Comparison of ENCODE assay signal across 21 cellular contexts in the genomic region with DNA sequence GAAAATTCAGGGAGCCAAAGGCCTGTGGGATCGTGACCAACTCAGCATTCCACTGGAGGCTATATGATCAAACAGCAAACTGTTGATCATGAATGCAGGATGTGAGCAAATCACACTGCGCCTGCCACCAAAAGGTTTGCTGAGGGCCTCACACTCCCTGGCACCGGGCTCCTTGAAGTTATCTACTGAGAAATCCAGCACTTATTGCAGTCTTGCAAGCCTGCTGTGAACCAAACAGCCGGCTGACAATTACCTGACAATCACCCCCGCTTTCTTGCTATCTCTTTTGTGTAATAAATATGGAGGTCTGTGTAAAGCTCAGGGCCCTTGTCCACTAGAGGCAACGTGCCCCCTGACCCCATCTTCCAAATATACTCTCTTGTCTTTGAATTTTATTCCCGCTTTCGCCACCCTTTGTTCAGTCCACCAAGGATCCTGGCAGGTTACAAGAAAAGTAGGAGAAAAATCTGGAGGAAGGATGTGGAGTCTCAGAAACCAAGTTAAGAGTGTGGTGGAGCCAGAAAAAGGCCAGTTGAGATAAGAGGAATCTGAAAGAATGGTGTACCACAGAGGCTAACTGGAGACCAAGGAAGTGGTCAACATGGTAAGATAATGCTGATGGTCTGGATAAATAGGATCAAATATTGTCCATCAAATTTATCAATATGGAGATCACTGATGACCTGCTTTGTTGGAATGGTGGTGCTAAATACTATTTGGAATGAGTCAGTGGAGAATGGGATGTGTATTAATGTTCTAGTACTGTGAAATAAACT.
DNase-seq lines count a peak whose midpoint lies in the region; ATAC-seq and TF ChIP-seq lines count a peak whose summit lies in the region.
"Had no signal": no experiment of that assay in that cellular context is flagged by ENCODE, and none has a peak within 500 bp of the region (broad histone marks: within the 10 kb centered on the region; RNA-seq: fewer than 3 reads in every experiment).

No MANE protein-coding gene starts in this region.

- H3K27ac Mint-ChIP-seq in natural killer cell, result peak overlapping the region; percentile 1 to 17
- H3K27ac Mint-ChIP-seq in natural killer cell treated with Interleukin-12 subunit alpha and Interleukin-12 subunit beta and Interleukin-15 and Interleukin-18, amount 100 ng/mL, for 72 hours, result no peak overlapping the region
- no peak overlapping the region for H3K27ac Mint-ChIP-seq in activated naive CD4-positive, alpha-beta T cell treated with anti-CD3 and anti-CD28 coated beads, Interleukin-2, amount 10 ng/mL, durations not matched to agents 7 days and 5 days
- H3K27ac Mint-ChIP-seq: activated CD4-positive, alpha-beta T cell treated with anti-CD3 and anti-CD28 coated beads, Interleukin-2, amount 10 ng/mL, durations not matched to agents 24 days and 14 days; T-helper 17 cell had no signal

- H3K4me1 Mint-ChIP-seq in natural killer cell, result peaks cover 25 to 27% of the 10 kb centered on the region in 2 donors
- peaks cover 10 to 17% of the 10 kb centered on the region in 2 donors for H3K4me1 Mint-ChIP-seq in natural killer cell treated with Interleukin-12 subunit alpha and Interleukin-12 subunit beta and Interleukin-15 and Interleukin-18, amount 100 ng/mL, for 72 hours (ENCODE audit: low read depth in 2 of 2)
- no peaks in the 10 kb centered on the region for H3K4me1 Mint-ChIP-seq in activated naive CD4-positive, alpha-beta T cell treated with anti-CD3 and anti-CD28 coated beads, Interleukin-2, amount 10 ng/mL, durations not matched to agents 7 days and 5 days
- H3K4me1 Mint-ChIP-seq: activated CD4-positive, alpha-beta T cell treated with anti-CD3 and anti-CD28 coated beads, Interleukin-2, amount 10 ng/mL, durations not matched to agents 24 days and 14 days; central memory CD8-positive, alpha-beta T cell; neural crest cell; T-helper 17 cell had no signal

- H3K27me3 ChIP-seq in suprapubic skin, result no peaks in the 10 kb centered on the region
- H3K27me3 ChIP-seq: left lung, Peyer's patch, spleen, thyroid gland had no signal

- no peaks in the 10 kb centered on the region for H3K9me3 ChIP-seq in suprapubic skin
- H3K9me3 ChIP-seq: Caco-2, left lung, Peyer's patch, spleen, thyroid gland had no signal

- no peaks in the 10 kb centered on the region for H3K4me1 ChIP-seq in suprapubic skin
- H3K4me1 ChIP-seq: Caco-2, left lung, Peyer's patch, spleen, thyroid gland had no signal

- WGBS in suprapubic skin, result 70% methylated on average over 8 of the region's 8 CpGs

- no peaks in the 10 kb centered on the region for H3K36me3 Mint-ChIP-seq in natural killer cell
- no peaks in the 10 kb centered on the region for H3K36me3 Mint-ChIP-seq in natural killer cell treated with Interleukin-12 subunit alpha and Interleukin-12 subunit beta and Interleukin-15 and Interleukin-18, amount 100 ng/mL, for 72 hours
- H3K36me3 Mint-ChIP-seq in activated naive CD4-positive, alpha-beta T cell treated with anti-CD3 and anti-CD28 coated beads, Interleukin-2, amount 10 ng/mL, durations not matched to agents 7 days and 5 days, result no peaks in the 10 kb centered on the region

- DNase-seq in natural killer cell (no peak), suprapubic skin (ENCODE audit: low spot score in 2 of 2) (no peak), NCI-H345 treated with DMSO at 0.1 percent for 48 hours (lab: John Stamatoyannopoulos, UW; ENCODE audit: unreplicated experiment) (no peak)
- no peak for DNase-seq in natural killer cell treated with Interleukin-12 subunit alpha and Interleukin-12 subunit beta and Interleukin-15 and Interleukin-18, amount 100 ng/mL, for 72 hours (ENCODE audit: low spot score)
- no peak for DNase-seq in activated effector memory CD4-positive, alpha-beta T cell treated with anti-CD3 and anti-CD28 coated beads, Interleukin-2, amount 50 U/mL, for 16 hours
- DNase-seq in activated naive CD4-positive, alpha-beta T cell treated with anti-CD3 and anti-CD28 coated beads, Interleukin-2, amount 10 ng/mL, durations not matched to agents 7 days and 5 days, result no peak
- DNase-seq: 8988T; activated CD4-positive, alpha-beta T cell treated with anti-CD3 and anti-CD28 coated beads, Interleukin-2, amount 10 ng/mL, durations not matched to agents 24 days and 14 days; activated naive CD4-positive, alpha-beta T cell treated with anti-CD3 and anti-CD28 coated beads, Interleukin-2, amount 50 U/mL, for 16 hours; Caco-2; head of caudate nucleus; left lung; NCI-H345; Peyer's patch; spleen; T-helper 17 cell; thyroid gland had no signal

- TF ChIP-seq EP300 in suprapubic skin (IDR thresholded peaks at IDR 0.05), result no peak

- ATAC-seq in natural killer cell, result no peak
- no peak for ATAC-seq in natural killer cell treated with Interleukin-12 subunit alpha and Interleukin-12 subunit beta and Interleukin-15 and Interleukin-18, amount 100 ng/mL, for 72 hours
- peak; percentile 35 for ATAC-seq in HG02642 (IDR thresholded peaks at IDR 0.05; ENCODE audit: poor library complexity, unreplicated experiment)
- peak; percentile 36 for ATAC-seq in HG03354 (IDR thresholded peaks at IDR 0.05; ENCODE audit: poor library complexity, severe bottlenecking, unreplicated experiment)
- ATAC-seq: left lung, T-helper 17 cell had no signal

- no peaks in the 10 kb centered on the region for H3K36me3 ChIP-seq in suprapubic skin
- H3K36me3 ChIP-seq: left lung, Peyer's patch, spleen, thyroid gland had no signal

- intact Hi-C loops in natural killer cell (cut with micrococcal nuclease), result no loop called here

- no peak for TF ChIP-seq POLR2A in suprapubic skin (IDR thresholded peaks at IDR 0.05)

- no peak for TF ChIP-seq CTCF in natural killer cell (IDR thresholded peaks at IDR 0.05)
- no peak for TF ChIP-seq CTCF in suprapubic skin (IDR thresholded peaks at IDR 0.05)

- no peaks in the 10 kb centered on the region for H3K9me3 Mint-ChIP-seq in natural killer cell
- no peaks in the 10 kb centered on the region for H3K9me3 Mint-ChIP-seq in natural killer cell treated with Interleukin-12 subunit alpha and Interleukin-12 subunit beta and Interleukin-15 and Interleukin-18, amount 100 ng/mL, for 72 hours
- H3K9me3 Mint-ChIP-seq in activated naive CD4-positive, alpha-beta T cell treated with anti-CD3 and anti-CD28 coated beads, Interleukin-2, amount 10 ng/mL, durations not matched to agents 7 days and 5 days, result peaks cover 3% of the 10 kb centered on the region
- H3K9me3 Mint-ChIP-seq: activated CD4-positive, alpha-beta T cell treated with anti-CD3 and anti-CD28 coated beads, Interleukin-2, amount 10 ng/mL, durations not matched to agents 24 days and 14 days had no signal

- CTCF ChIA-PET in activated naive CD4-positive, alpha-beta T cell treated with anti-CD3 and anti-CD28 coated beads, Interleukin-2, amount 10 ng/mL, durations not matched to agents 7 days and 5 days (lab: Charles Lee), result no interaction called here

- H3K27me3 Mint-ChIP-seq in natural killer cell (ENCODE audit: low read depth in 2 of 2), result peaks cover 4 to 6% of the 10 kb centered on the region in 2 donors
- H3K27me3 Mint-ChIP-seq in natural killer cell treated with Interleukin-12 subunit alpha and Interleukin-12 subunit beta and Interleukin-15 and Interleukin-18, amount 100 ng/mL, for 72 hours, result no peaks in the 10 kb centered on the region
- H3K27me3 Mint-ChIP-seq in activated naive CD4-positive, alpha-beta T cell treated with anti-CD3 and anti-CD28 coated beads, Interleukin-2, amount 10 ng/mL, durations not matched to agents 7 days and 5 days, result no peaks in the 10 kb centered on the region
- H3K27me3 Mint-ChIP-seq: activated CD4-positive, alpha-beta T cell treated with anti-CD3 and anti-CD28 coated beads, Interleukin-2, amount 10 ng/mL, durations not matched to agents 24 days and 14 days; central memory CD8-positive, alpha-beta T cell; T-helper 17 cell had no signal

- H3K27ac ChIP-seq in suprapubic skin, result no peak overlapping the region
- H3K27ac ChIP-seq: left lung, Peyer's patch, spleen, thyroid gland had no signal

- H3K4me3 ChIP-seq in suprapubic skin, result no peak overlapping the region
- H3K4me3 ChIP-seq: left lung, Peyer's patch, spleen, thyroid gland had no signal

- H3K4me3 Mint-ChIP-seq in natural killer cell, result peak overlapping the region; percentile 47
- H3K4me3 Mint-ChIP-seq in natural killer cell treated with Interleukin-12 subunit alpha and Interleukin-12 subunit beta and Interleukin-15 and Interleukin-18, amount 100 ng/mL, for 72 hours, result no peak overlapping the region
- H3K4me3 Mint-ChIP-seq in activated naive CD4-positive, alpha-beta T cell treated with anti-CD3 and anti-CD28 coated beads, Interleukin-2, amount 10 ng/mL, durations not matched to agents 7 days and 5 days, result no peak overlapping the region
- H3K4me3 Mint-ChIP-seq: activated CD4-positive, alpha-beta T cell treated with anti-CD3 and anti-CD28 coated beads, Interleukin-2, amount 10 ng/mL, durations not matched to agents 24 days and 14 days; central memory CD8-positive, alpha-beta T cell; neural crest cell; T-helper 17 cell had no signal

Comparison
In these comparisons a context has a peak if more than half of its experiments do, and no peak if none do; other contexts are left out.
1. H3K27ac Mint-ChIP-seq: peak in natural killer cell (2 of 2); none in natural killer cell treated with Interleukin-12 subunit alpha and Interleukin-12 subunit beta and Interleukin-15 and Interleukin-18, amount 100 ng/mL, for 72 hours (0 of 2) and activated naive CD4-positive, alpha-beta T cell treated with anti-CD3 and anti-CD28 coated beads, Interleukin-2, amount 10 ng/mL, durations not matched to agents 7 days and 5 days (single experiment).
2. ATAC-seq: peak in HG02642 (single experiment) and HG03354 (single experiment); none in natural killer cell (0 of 3) and natural killer cell treated with Interleukin-12 subunit alpha and Interleukin-12 subunit beta and Interleukin-15 and Interleukin-18, amount 100 ng/mL, for 72 hours (0 of 2).